In the genomic region with DNA sequence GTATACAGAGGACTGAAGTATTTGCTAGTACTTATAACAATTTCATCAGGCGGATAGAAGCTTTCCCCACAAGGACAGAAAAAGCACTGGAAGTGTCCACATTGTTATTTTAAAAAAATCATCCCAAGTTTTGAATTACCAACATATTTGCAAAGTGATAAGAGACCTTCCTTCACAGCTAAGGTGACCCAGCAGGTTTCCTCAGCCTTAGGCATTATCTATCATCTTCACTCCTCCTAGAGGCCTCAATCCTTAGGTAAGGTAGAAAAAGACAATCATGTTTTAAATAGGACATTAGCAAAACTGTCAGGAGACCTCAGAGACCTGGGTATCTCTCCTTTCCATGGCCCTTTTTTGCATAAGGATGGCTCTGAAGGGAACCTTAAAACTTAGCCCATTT, we compare ENCODE assay signal across 21 cellular contexts.
"Had no signal": no experiment of that assay in that cellular context is flagged by ENCODE, and none has a peak within 500 bp of the region (broad histone marks: within the 10 kb centered on the region; RNA-seq: fewer than 3 reads in every experiment).

No MANE protein-coding gene starts in this region.

- H3K4me1 ChIP-seq: Peyer's patch, SJCRH30 had no signal

- H3K36me3 ChIP-seq: Peyer's patch, SJCRH30 had no signal

- H3K27me3 ChIP-seq: Peyer's patch, SJCRH30 had no signal

- H3K4me2 ChIP-seq: PC-9 had no signal

- ATAC-seq: Right ventricle myocardium inferior, SK-N-SH treated with all-trans-retinoic acid at 6 μM for 48 hours had no signal

- DNase-seq: Karpas-422, KG1, MM.1S, NCI-H1092 treated with DMSO at 0.1 percent for 48 hours, NCI-H1436, NCI-H187, NCI-H2029, NCI-H2081 treated with DMSO at 0.1 percent for 48 hours, NCI-H2171, NCI-H226, NCI-H446, NCI-H510A, NCI-H524 treated with DMSO at 0.1 percent for 48 hours, NCI-H69, NCI-H774, PC-9, Peyer's patch, SHP77 treated with DMSO at 0.1 percent for 48 hours, SJCRH30 had no signal

- H3K4me3 ChIP-seq: PC-9, Peyer's patch, SJCRH30 had no signal

- H2AFZ ChIP-seq: PC-9 had no signal

- H3K9me3 ChIP-seq: Peyer's patch, SJCRH30 had no signal

- H3K27ac ChIP-seq: PC-9, Peyer's patch, SJCRH30 had no signal
